Comparison of ENCODE assay signal across 37 cellular contexts in the genomic region with DNA sequence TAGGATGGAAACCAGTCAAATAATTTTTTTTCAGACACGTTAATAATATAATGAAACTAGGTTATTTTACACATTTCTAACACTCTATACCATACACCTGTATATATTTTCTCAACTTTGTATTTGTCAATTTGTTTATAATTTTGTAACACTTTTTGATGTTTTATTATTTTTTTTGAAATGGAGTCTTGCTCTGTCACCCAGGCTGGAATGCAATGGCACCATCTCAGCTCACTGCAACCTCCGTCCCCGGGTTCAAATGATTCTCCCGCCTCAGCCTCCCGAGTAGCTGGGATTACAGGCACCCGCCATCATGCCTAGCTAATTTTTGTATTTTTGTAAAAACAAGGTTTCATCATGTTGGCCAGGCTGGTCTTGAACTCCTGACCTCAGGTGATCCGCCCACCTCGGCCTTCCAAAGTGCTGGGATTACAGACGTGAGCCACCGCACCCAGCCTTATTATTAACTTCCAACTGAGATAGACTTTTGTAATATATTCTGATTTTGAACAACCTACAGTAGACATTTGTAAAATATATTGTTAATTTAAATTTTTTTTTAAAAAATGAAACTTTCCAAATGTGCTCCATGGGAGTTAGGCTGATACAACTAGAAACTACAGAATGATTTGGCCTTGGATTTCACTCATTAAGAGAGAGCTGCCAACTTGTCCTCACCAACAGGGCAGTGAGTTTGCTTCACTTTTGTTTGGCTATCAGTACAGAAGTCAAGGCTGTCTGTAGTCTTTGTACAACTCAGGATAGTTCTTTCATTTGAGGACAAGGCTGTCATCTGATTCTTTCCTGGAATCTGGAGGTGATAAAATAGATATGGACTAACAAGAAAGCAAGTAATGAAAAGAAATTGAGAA. TPM values are rescaled to one million over a fixed set of nuclear protein-coding genes. Genes with fewer than 3 reads are reported as not detected.
"Had no signal": no experiment of that assay in that cellular context is flagged by ENCODE, and none has a peak within 500 bp of the region (broad histone marks: within the 10 kb centered on the region; RNA-seq: fewer than 3 reads in every experiment).

No MANE protein-coding gene starts in this region.

- H3K27me3 ChIP-seq: breast epithelium, cardiac muscle cell, colonic mucosa had no signal

- H3K36me3 Mint-ChIP-seq: activated CD4-positive, alpha-beta memory T cell treated with anti-CD3 and anti-CD28 coated beads for 36 hours; activated CD8-positive, alpha-beta memory T cell treated with anti-CD3 and anti-CD28 coated beads, Interleukin-2, amount 10 ng/mL, durations not matched to agents 7 days and 5 days; activated naive CD4-positive, alpha-beta T cell treated with anti-CD3 and anti-CD28 coated beads, Interleukin-2, amount 10 ng/mL, durations not matched to agents 7 days and 5 days; activated naive CD4-positive, alpha-beta T cell treated with anti-CD3 and anti-CD28 coated beads, Interleukin-2, amount 50 U/mL, for 72 hours; activated naive CD8-positive, alpha-beta T cell treated with anti-CD3 and anti-CD28 coated beads, Interleukin-2, amount 10 ng/mL, durations not matched to agents 7 days and 5 days; brain had no signal

- H3K4me1 ChIP-seq: breast epithelium, colonic mucosa had no signal

- H3K4me3 Mint-ChIP-seq: activated CD4-positive, alpha-beta memory T cell treated with anti-CD3 and anti-CD28 coated beads for 36 hours; activated CD4-positive, alpha-beta T cell treated with anti-CD3 and anti-CD28 coated beads for 36 hours; activated CD4-positive, alpha-beta T cell treated with anti-CD3 and anti-CD28 coated beads, Interleukin-2, amount 10 ng/mL, durations not matched to agents 24 days and 14 days; activated CD8-positive, alpha-beta memory T cell treated with anti-CD3 and anti-CD28 coated beads, Interleukin-2, amount 10 ng/mL, durations not matched to agents 7 days and 5 days; activated CD8-positive, alpha-beta T cell treated with anti-CD3 and anti-CD28 coated beads, Interleukin-2, amount 10 ng/mL, durations not matched to agents 7 days and 5 days; activated naive CD4-positive, alpha-beta T cell treated with anti-CD3 and anti-CD28 coated beads, Interleukin-2, amount 10 ng/mL, durations not matched to agents 7 days and 5 days; activated naive CD8-positive, alpha-beta T cell treated with anti-CD3 and anti-CD28 coated beads, Interleukin-2, amount 10 ng/mL, durations not matched to agents 7 days and 5 days; activated T-helper 1 cell treated with anti-CD3 and anti-CD28 coated beads, Interleukin-12 subunit alpha, Interleukin-12 subunit beta, Interleukin-2, Interleukin-4 antibody, amounts not matched to agents 30 ng/mL and 10 ng/mL and 1 ng/mL, durations not matched to agents 14 hours and 24 hours and 36 hours; brain; T-helper 17 cell; T-helper 2 cell treated with Interferon-gamma antibody and Interleukin-4, amounts not matched to agents 5 μg/mL and 100 μg/mL, for 36 hours had no signal

- H3K27ac ChIP-seq: breast epithelium, cardiac muscle cell, colonic mucosa, epithelial cell of prostate, WERI-Rb-1 had no signal

- H3K36me3 ChIP-seq: breast epithelium, cardiac muscle cell, colonic mucosa, WERI-Rb-1 had no signal

- FAIRE-seq: endothelial cell of umbilical vein, frontal cortex had no signal

- H3K27ac Mint-ChIP-seq: activated CD4-positive, alpha-beta memory T cell treated with anti-CD3 and anti-CD28 coated beads for 36 hours; activated CD4-positive, alpha-beta T cell treated with anti-CD3 and anti-CD28 coated beads for 36 hours; activated CD4-positive, alpha-beta T cell treated with anti-CD3 and anti-CD28 coated beads, Interleukin-2, amount 10 ng/mL, durations not matched to agents 24 days and 14 days; activated CD8-positive, alpha-beta memory T cell treated with anti-CD3 and anti-CD28 coated beads, Interleukin-2, amount 10 ng/mL, durations not matched to agents 7 days and 5 days; activated CD8-positive, alpha-beta T cell treated with anti-CD3 and anti-CD28 coated beads, Interleukin-2, amount 10 ng/mL, durations not matched to agents 7 days and 5 days; activated naive CD4-positive, alpha-beta T cell treated with anti-CD3 and anti-CD28 coated beads, Interleukin-2, amount 10 ng/mL, durations not matched to agents 7 days and 5 days; activated naive CD4-positive, alpha-beta T cell treated with anti-CD3 and anti-CD28 coated beads, Interleukin-2, amount 50 U/mL, for 72 hours; activated naive CD8-positive, alpha-beta T cell treated with anti-CD3 and anti-CD28 coated beads, Interleukin-2, amount 10 ng/mL, durations not matched to agents 7 days and 5 days; activated T-helper 1 cell treated with anti-CD3 and anti-CD28 coated beads, Interleukin-12 subunit alpha, Interleukin-12 subunit beta, Interleukin-2, Interleukin-4 antibody, amounts not matched to agents 30 ng/mL and 10 ng/mL and 1 ng/mL, durations not matched to agents 14 hours and 24 hours and 36 hours; activated T-helper 2 cell treated with anti-CD3 and anti-CD28 coated beads, Interferon-gamma antibody, Interleukin-2, Interleukin-4, amounts not matched to agents 10 μg/mL and 5 μg/mL and 100 μg/mL, durations not matched to agents 14 hours and 24 hours and 36 hours; brain; T-helper 17 cell; T-helper 2 cell treated with Interferon-gamma antibody and Interleukin-4, amounts not matched to agents 5 μg/mL and 100 μg/mL, for 36 hours had no signal

- DNase-seq: activated CD4-positive, alpha-beta memory T cell treated with anti-CD3 and anti-CD28 coated beads for 36 hours; activated CD4-positive, alpha-beta T cell treated with anti-CD3 and anti-CD28 coated beads for 36 hours; activated CD4-positive, alpha-beta T cell treated with anti-CD3 and anti-CD28 coated beads, Interleukin-2, amount 10 ng/mL, durations not matched to agents 24 days and 14 days; activated CD4-positive, CD25-positive, alpha-beta regulatory T cell; activated CD4-positive, CD25-positive, alpha-beta regulatory T cell treated with anti-CD3 and anti-CD28 coated beads, Interleukin-2, amount 50 U/mL, for 72 hours; activated CD8-positive, alpha-beta memory T cell treated with anti-CD3 and anti-CD28 coated beads, Interleukin-2, amount 10 ng/mL, durations not matched to agents 7 days and 5 days; activated CD8-positive, alpha-beta memory T cell treated with anti-CD3 and anti-CD28 coated beads, Interleukin-2, amount 50 U/mL, for 4 hours; activated CD8-positive, alpha-beta T cell treated with anti-CD3 and anti-CD28 coated beads, Interleukin-2, amount 10 ng/mL, durations not matched to agents 7 days and 5 days; activated effector memory CD4-positive, alpha-beta T cell treated with anti-CD3 and anti-CD28 coated beads, Interleukin-2, amount 50 U/mL, for 16 hours; activated naive CD4-positive, alpha-beta T cell treated with anti-CD3 and anti-CD28 coated beads, Interleukin-2, amount 10 ng/mL, durations not matched to agents 7 days and 5 days; activated naive CD8-positive, alpha-beta T cell treated with anti-CD3 and anti-CD28 coated beads, Interleukin-2, amount 10 ng/mL, durations not matched to agents 7 days and 5 days; activated T-cell treated with anti-CD3 and anti-CD28 coated beads, Interleukin-2, amount 50 U/mL, for 1 hour; activated T-cell treated with anti-CD3 and anti-CD28 coated beads, Interleukin-2, amount 50 U/mL, for 48 hours; amygdala; aorta; central memory CD4-positive, alpha-beta T cell; cerebellar nuclear complex; colonic mucosa; effector CD8-positive, alpha-beta T cell; foreskin fibroblast; head of caudate nucleus; T-helper 1 cell; T-helper 17 cell; T1000; WERI-Rb-1 had no signal

- ATAC-seq: activated CD4-positive, alpha-beta T cell treated with anti-CD3 and anti-CD28 coated beads for 36 hours; activated CD8-positive, alpha-beta memory T cell treated with anti-CD3 and anti-CD28 coated beads, Interleukin-2, amount 10 ng/mL, durations not matched to agents 7 days and 5 days; activated CD8-positive, alpha-beta T cell treated with anti-CD3 and anti-CD28 coated beads, Interleukin-2, amount 10 ng/mL, durations not matched to agents 7 days and 5 days; activated naive CD4-positive, alpha-beta T cell treated with anti-CD3 and anti-CD28 coated beads, Interleukin-2, amount 50 U/mL, for 72 hours; esophagus mucosa; T-helper 17 cell had no signal

- H3K4me1 Mint-ChIP-seq: activated CD4-positive, alpha-beta T cell treated with anti-CD3 and anti-CD28 coated beads for 36 hours; activated CD4-positive, alpha-beta T cell treated with anti-CD3 and anti-CD28 coated beads, Interleukin-2, amount 10 ng/mL, durations not matched to agents 24 days and 14 days; activated CD8-positive, alpha-beta memory T cell treated with anti-CD3 and anti-CD28 coated beads, Interleukin-2, amount 10 ng/mL, durations not matched to agents 7 days and 5 days; activated naive CD4-positive, alpha-beta T cell treated with anti-CD3 and anti-CD28 coated beads, Interleukin-2, amount 10 ng/mL, durations not matched to agents 7 days and 5 days; activated naive CD8-positive, alpha-beta T cell treated with anti-CD3 and anti-CD28 coated beads, Interleukin-2, amount 10 ng/mL, durations not matched to agents 7 days and 5 days; T-helper 17 cell had no signal

- H3K9me3 Mint-ChIP-seq: activated CD4-positive, alpha-beta memory T cell treated with anti-CD3 and anti-CD28 coated beads for 36 hours; activated CD4-positive, alpha-beta T cell treated with anti-CD3 and anti-CD28 coated beads, Interleukin-2, amount 10 ng/mL, durations not matched to agents 24 days and 14 days; activated naive CD4-positive, alpha-beta T cell treated with anti-CD3 and anti-CD28 coated beads, Interleukin-2, amount 10 ng/mL, durations not matched to agents 7 days and 5 days; activated naive CD8-positive, alpha-beta T cell treated with anti-CD3 and anti-CD28 coated beads, Interleukin-2, amount 10 ng/mL, durations not matched to agents 7 days and 5 days; activated T-helper 1 cell treated with anti-CD3 and anti-CD28 coated beads, Interleukin-12 subunit alpha, Interleukin-12 subunit beta, Interleukin-2, Interleukin-4 antibody, amounts not matched to agents 30 ng/mL and 10 ng/mL and 1 ng/mL, durations not matched to agents 14 hours and 24 hours and 36 hours; activated T-helper 2 cell treated with anti-CD3 and anti-CD28 coated beads, Interferon-gamma antibody, Interleukin-2, Interleukin-4, amounts not matched to agents 10 μg/mL and 5 μg/mL and 100 μg/mL, durations not matched to agents 14 hours and 24 hours and 36 hours; brain; T-helper 2 cell treated with Interferon-gamma antibody and Interleukin-4, amounts not matched to agents 5 μg/mL and 100 μg/mL, for 36 hours had no signal

- H3K27me3 Mint-ChIP-seq: activated CD4-positive, alpha-beta memory T cell treated with anti-CD3 and anti-CD28 coated beads for 36 hours; activated CD8-positive, alpha-beta memory T cell treated with anti-CD3 and anti-CD28 coated beads, Interleukin-2, amount 10 ng/mL, durations not matched to agents 7 days and 5 days; activated naive CD4-positive, alpha-beta T cell treated with anti-CD3 and anti-CD28 coated beads, Interleukin-2, amount 10 ng/mL, durations not matched to agents 7 days and 5 days; brain; T-helper 17 cell had no signal

- H3K9me3 ChIP-seq: breast epithelium, colonic mucosa had no signal

- H3K4me3 ChIP-seq: breast epithelium, cardiac muscle cell, colonic mucosa had no signal

RNA-seq across cellular contexts. Expression of gene COBLL1, which starts 33.9 kb away (rescaled TPM):
- total RNA-seq: activated CD4-positive, alpha-beta memory T cell treated with anti-CD3 and anti-CD28 coated beads for 36 hours; activated CD4-positive, alpha-beta T cell treated with anti-CD3 and anti-CD28 coated beads for 36 hours; activated CD4-positive, alpha-beta T cell treated with anti-CD3 and anti-CD28 coated beads, Interleukin-2, amount 10 ng/mL, durations not matched to agents 24 days and 14 days; activated CD8-positive, alpha-beta memory T cell treated with anti-CD3 and anti-CD28 coated beads for 36 hours; activated CD8-positive, alpha-beta memory T cell treated with anti-CD3 and anti-CD28 coated beads, Interleukin-2, amount 10 ng/mL, durations not matched to agents 7 days and 5 days; activated CD8-positive, alpha-beta T cell treated with anti-CD3 and anti-CD28 coated beads, Interleukin-2, amount 10 ng/mL, durations not matched to agents 7 days and 5 days; activated T-helper 1 cell treated with anti-CD3 and anti-CD28 coated beads, Interleukin-12 subunit alpha, Interleukin-12 subunit beta, Interleukin-2, Interleukin-4 antibody, amounts not matched to agents 30 ng/mL and 10 ng/mL and 1 ng/mL, durations not matched to agents 14 hours and 24 hours and 36 hours had no signal
